In the genomic region with DNA sequence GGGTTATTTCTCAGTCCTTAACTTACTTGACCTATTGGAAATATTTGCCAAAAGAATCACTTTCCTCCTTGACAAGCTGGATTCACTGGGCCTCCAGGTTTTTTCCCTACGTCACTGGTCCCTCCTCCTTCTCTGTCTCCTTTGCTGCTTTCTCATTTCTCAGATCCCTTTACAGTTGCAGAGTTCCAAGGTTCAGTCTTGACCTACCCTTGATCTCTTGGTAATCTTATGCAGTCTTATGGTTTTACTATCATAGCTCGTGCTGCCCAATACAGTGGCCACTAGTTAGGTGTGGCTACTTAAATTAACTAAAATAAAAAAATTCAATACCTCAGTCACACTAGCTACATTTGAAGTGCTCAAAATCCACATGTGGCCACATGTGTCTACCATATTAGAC, we compare ENCODE assay signal across 25 cellular contexts. TPM values are rescaled to one million over a fixed set of nuclear protein-coding genes. Genes with fewer than 3 reads are reported as not detected.
A peak's percentile ranks its signal among the peaks of the same experiment; 100 is the strongest.
DNase-seq lines count a peak whose midpoint lies in the region; ATAC-seq, FAIRE-seq and TF ChIP-seq lines count a peak whose summit lies in the region.
"Had no signal": no experiment of that assay in that cellular context is flagged by ENCODE, and none has a peak within 500 bp of the region (broad histone marks: within the 10 kb centered on the region; RNA-seq: fewer than 3 reads in every experiment).

No MANE protein-coding gene starts in this region.

- H3K4me3 Mint-ChIP-seq in T-helper 17 cell, result no peak overlapping the region
- H3K4me3 Mint-ChIP-seq: CD4-positive, alpha-beta memory T cell; GM23338; HFFc6 had no signal

- in situ Hi-C loops in HepG2 (cut with HindIII; ENCODE audit: extremely low pct_ligation_motif_present, low pct_unique_long_range_greater_than_20kb), result no loop called here

- DNase-seq in HepG2 (ENCODE audit: low spot score) (no peak), right lobe of liver (no peak), T-helper 17 cell (no peak), hepatocyte (ENCODE audit: low spot score) (peak; percentile 12), small intestine (peak; percentile 69), osteoblast (ENCODE audit: insufficient read length, low spot score, missing footprints) (no peak), hypothalamus (lab: John Stamatoyannopoulos, UW) (no peak)
- DNase-seq: C1 segment of cervical spinal cord; Calu3; CD4-positive, alpha-beta memory T cell; COR-L47; DMS53; DMS79 treated with DMSO at 0.1 percent for 48 hours; GF-D8; HFFc6 had no signal

- TF ChIP-seq POLR2A in HepG2 (IDR thresholded peaks at IDR 0.05; ENCODE audit: insufficient read depth in 1 of 2, low read depth in 2 of 2, low read length in 2 of 2), result no peak
- TF ChIP-seq POLR2A in right lobe of liver (IDR thresholded peaks at IDR 0.05), result no peak

- H3K27ac ChIP-seq in HepG2 (ENCODE audit: extremely low read length, insufficient read depth, low read length) (no peak overlapping the region), right lobe of liver (no peak overlapping the region), hepatocyte (no peak overlapping the region), small intestine (ENCODE audit: low read depth in 1 of 2, low read length in 1 of 2) (no peak overlapping the region), osteoblast (ENCODE audit: low read depth, low read length) (no peak overlapping the region)

- no peak for ATAC-seq in HepG2
- ATAC-seq in right lobe of liver, result no peak
- ATAC-seq in T-helper 17 cell, result no peak
- ATAC-seq in GM21367 (IDR thresholded peaks at IDR 0.05; ENCODE audit: unreplicated experiment), result no peak
- ATAC-seq: GM23338 had no signal

- H3K36me3 Mint-ChIP-seq in T-helper 17 cell (ENCODE audit: low read depth), result peaks cover 2% of the 10 kb centered on the region

- H3K9me3 ChIP-seq in HepG2 (ENCODE audit: low read length), result no peaks in the 10 kb centered on the region
- no peaks in the 10 kb centered on the region for H3K9me3 ChIP-seq in right lobe of liver
- H3K9me3 ChIP-seq in T-helper 17 cell (ENCODE audit: control insufficient read depth, low read length, poor library complexity, severe bottlenecking), result no peaks in the 10 kb centered on the region
- H3K9me3 ChIP-seq in hepatocyte (ENCODE audit: low read depth), result no peaks in the 10 kb centered on the region
- H3K9me3 ChIP-seq in small intestine (ENCODE audit: control insufficient read depth, low read depth), result no peaks in the 10 kb centered on the region
- no peaks in the 10 kb centered on the region for H3K9me3 ChIP-seq in osteoblast (ENCODE audit: low read depth, low read length)
- H3K9me3 ChIP-seq: HAP-1 had no signal

- peaks cover 10% of the 10 kb centered on the region for H3K4me1 Mint-ChIP-seq in T-helper 17 cell
- H3K4me1 Mint-ChIP-seq: GM23338 had no signal

- TSS peak; percentile 25 for BruUV-seq in HepG2 (replicated peaks; lab: Mats Ljungman, UMichigan)

- POLR2A ChIA-PET in HepG2 (lab: Yijun Ruan, JAX), result no interaction called here

- H2AFZ ChIP-seq in HepG2 (ENCODE audit: low read length) (no peak overlapping the region), hepatocyte (no peak overlapping the region), osteoblast (ENCODE audit: low read length) (no peak overlapping the region)
- H2AFZ ChIP-seq: GM23338 had no signal

- no peak for TF ChIP-seq RAD21 in HepG2 (CRISPR knock-in tag; IDR thresholded peaks at IDR 0.05)

- H3K9me2 ChIP-seq in hepatocyte (replicated peaks; ENCODE audit: insufficient read depth), result no peaks in the 10 kb centered on the region

- no peak overlapping the region for H3K4me2 ChIP-seq in HepG2 (ENCODE audit: low read depth, low read length)
- H3K4me2 ChIP-seq in hepatocyte, result no peak overlapping the region
- no peak overlapping the region for H3K4me2 ChIP-seq in osteoblast (ENCODE audit: insufficient read depth, low read length)
- H3K4me2 ChIP-seq: GM23338 had no signal

- H3K27me3 Mint-ChIP-seq in T-helper 17 cell, result no peaks in the 10 kb centered on the region
- H3K27me3 Mint-ChIP-seq: CD4-positive, alpha-beta memory T cell had no signal

- CTCF ChIA-PET in HepG2 (lab: Yijun Ruan, JAX; ENCODE audit: low intra/inter-chr PET ratio, low total read pairs), result no interaction called here

- no peaks in the 10 kb centered on the region for H4K20me1 ChIP-seq in HepG2 (ENCODE audit: insufficient read depth, low read length)
- H4K20me1 ChIP-seq in hepatocyte (ENCODE audit: insufficient read depth, poor library complexity, severe bottlenecking), result no peaks in the 10 kb centered on the region
- no peaks in the 10 kb centered on the region for H4K20me1 ChIP-seq in osteoblast (ENCODE audit: insufficient read depth, low read length)

- H3K4me1 ChIP-seq in HepG2 (ENCODE audit: insufficient read depth, low read length) (no peaks in the 10 kb centered on the region), right lobe of liver (no peaks in the 10 kb centered on the region), hepatocyte (ENCODE audit: insufficient read depth) (no peaks in the 10 kb centered on the region), small intestine (ENCODE audit: control insufficient read depth in 2 of 2, insufficient read depth in 1 of 2, low read depth in 1 of 2, low read length in 1 of 2) (no peaks in the 10 kb centered on the region), osteoblast (ENCODE audit: insufficient read depth, low read length) (no peaks in the 10 kb centered on the region)
- H3K4me1 ChIP-seq: HAP-1 had no signal

- no peaks in the 10 kb centered on the region for H3K27me3 ChIP-seq in HepG2 (ENCODE audit: control insufficient read depth in 1 of 2, insufficient read depth in 2 of 2, low read length in 2 of 2)
- no peaks in the 10 kb centered on the region for H3K27me3 ChIP-seq in right lobe of liver
- no peaks in the 10 kb centered on the region for H3K27me3 ChIP-seq in hepatocyte
- H3K27me3 ChIP-seq in small intestine (ENCODE audit: control insufficient read depth in 2 of 2, insufficient read depth in 2 of 2, low read length in 2 of 2), result no peaks in the 10 kb centered on the region
- H3K27me3 ChIP-seq in osteoblast (ENCODE audit: insufficient read depth, low read length), result no peaks in the 10 kb centered on the region

- TF ChIP-seq CTCF in HepG2 (CRISPR knock-in tag; IDR thresholded peaks at IDR 0.05) (no peak), right lobe of liver (IDR thresholded peaks at IDR 0.05) (no peak), hepatocyte (IDR thresholded peaks at IDR 0.05; ENCODE audit: poor library complexity) (no peak), osteoblast (IDR thresholded peaks at IDR 0.05; ENCODE audit: extremely low read depth, low read depth, low read length) (no peak)

- TF ChIP-seq EP300 in HepG2 (IDR thresholded peaks at IDR 0.05; ENCODE audit: low read depth in 2 of 2, low read length in 2 of 2) (no peak), HepG2 (CRISPR knock-in tag; IDR thresholded peaks at IDR 0.05; ENCODE audit: borderline replicate concordance) (no peak)

- FAIRE-seq in HepG2 (lab: Jason Lieb, UNC) (no peak), small intestine (lab: Jason Lieb, UNC) (no peak)
- FAIRE-seq: GM12892 had no signal

- WGBS in HepG2 (ENCODE audit: low lambda C conversion rate), result 95% methylated on average over 1 of the region's 2 CpGs
- WGBS in right lobe of liver (ENCODE audit: insufficient coverage, low coverage, low lambda C conversion rate, missing lambda C conversion rate), result 92% methylated on average over 1 of the region's 2 CpGs
- 83% methylated on average over 2 of the region's 2 CpGs for WGBS in hepatocyte (ENCODE audit: low lambda C conversion rate, missing lambda C conversion rate)
- 34 to 72% (median 45%) methylated on average over 1 to 2 of the region's 2 CpGs for WGBS in small intestine, 3 donors

- no peak overlapping the region for H3K9ac ChIP-seq in HepG2 (ENCODE audit: insufficient read depth, low read depth, low read length)

- H3K4me3 ChIP-seq in HepG2 (replicated peaks in 1 of 3; ENCODE audit: insufficient read depth in 1 of 3, low read depth in 2 of 3, low read length in 3 of 3) (no peak overlapping the region), right lobe of liver (no peak overlapping the region), hepatocyte (no peak overlapping the region), small intestine (ENCODE audit: low read depth in 1 of 2, low read length in 2 of 2) (no peak overlapping the region), osteoblast (ENCODE audit: insufficient read depth, low read length) (no peak overlapping the region)
- H3K4me3 ChIP-seq: GM23338, HAP-1 had no signal

- H3K79me2 ChIP-seq in HepG2 (ENCODE audit: insufficient read depth, low read length), result no peaks in the 10 kb centered on the region
- peaks cover 5% of the 10 kb centered on the region for H3K79me2 ChIP-seq in hepatocyte
- no peaks in the 10 kb centered on the region for H3K79me2 ChIP-seq in osteoblast (ENCODE audit: insufficient read depth, low read length)

- H3K27ac Mint-ChIP-seq in T-helper 17 cell, result peak overlapping the region; percentile 0
- H3K27ac Mint-ChIP-seq: HFFc6 had no signal

- intact Hi-C loops in HepG2 (cut with micrococcal nuclease; ENCODE audit: unreplicated experiment) (no loop called here), right lobe of liver (cut with DNase I) (loop anchor here in 1 of 2 donors (10.0 kb wide), 1 partner anchor 366 kb away; no protein-coding TSS in a partner anchor)

- H3K36me3 ChIP-seq in HepG2 (replicated peaks in 1 of 2; ENCODE audit: control insufficient read depth in 1 of 2, insufficient read depth in 2 of 2, low read length in 2 of 2) (peaks cover 0 to 5% of the 10 kb centered on the region in 2 experiments; a peak in 1 of 5 replicates), right lobe of liver (peaks cover 0 to 3% (median 0%) of the 10 kb centered on the region in 4 donors), hepatocyte (replicated peaks; ENCODE audit: insufficient read depth, low read depth) (no peaks in the 10 kb centered on the region), small intestine (ENCODE audit: control insufficient read depth in 2 of 2, insufficient read depth in 2 of 2, low read length in 2 of 2) (peaks cover 0 to 1% of the 10 kb centered on the region in 2 donors), osteoblast (ENCODE audit: insufficient read depth, low read length) (peaks cover 6% of the 10 kb centered on the region)

RNA-seq across cellular contexts. Expression of gene SLC38A9, which starts 11.4 kb away (rescaled TPM):
- total RNA-seq in HepG2 (2016; rRNA removed; fragmentation: Illumina TruSeq; extraction: Trizol) (26.0 and 36.0 TPM in 2 replicates), right lobe of liver (10 to 100 TPM; 12.5 to 21.0 (median 14.8) TPM), T-helper 17 cell (10 to 100 TPM; 15.7 to 19.0 TPM), hepatocyte (36.1 and 37.8 TPM in 2 replicates), osteoblast (42.3 and 50.1 TPM in 2 replicates)
- 13.9 and 17.6 TPM in 2 replicates for total RNA-seq in HepG2 (2016; cell fraction: cytosol; rRNA removed; fragmentation: Illumina TruSeq; extraction: Trizol; ENCODE audit: low read depth)
- 28.1 and 33.1 TPM in 2 replicates for total RNA-seq in HepG2 (2016; cell fraction: insoluble cytoplasmic fraction; rRNA removed; fragmentation: Illumina TruSeq; extraction: Trizol)
- 10.4 and 15.5 TPM in 2 replicates for total RNA-seq in HepG2 (2016; cell fraction: membrane; rRNA removed; fragmentation: Illumina TruSeq; extraction: Trizol)
- 43.6 and 44.6 TPM in 2 replicates for total RNA-seq in HepG2 (2016; cell fraction: nucleus; rRNA removed; fragmentation: Illumina TruSeq; extraction: Trizol)
- polyA plus RNA-seq in HepG2 (2011; rRNA removed) (19.3 and 20.5 TPM in 2 replicates), hepatocyte (21.4 and 28.1 TPM in 2 replicates), small intestine (1 to 10 TPM; 3.6 to 8.0 (median 5.7) TPM)
- polyA plus RNA-seq in HepG2 (2011; cell fraction: cytosol; rRNA removed), result 6.9 and 14.9 TPM in 2 replicates
- polyA plus RNA-seq in HepG2 (2011; cell fraction: nucleus; rRNA removed), result 9.3 and 11.2 TPM in 2 replicates
- 14.0 and 18.5 TPM in 2 replicates for polyA plus RNA-seq in HepG2 (2012)
- polyA plus RNA-seq in HepG2 (2016; cell fraction: cytosol; fragmentation: Illumina TruSeq; extraction: Trizol; ENCODE audit: low read depth), result 2.2 TPM in 2 replicates
- 14.8 and 15.5 TPM in 2 replicates for polyA plus RNA-seq in HepG2 (2016; cell fraction: insoluble cytoplasmic fraction; fragmentation: Illumina TruSeq; extraction: Trizol; ENCODE audit: low read depth)
- 3.5 and 5.0 TPM in 2 replicates for polyA plus RNA-seq in HepG2 (2016; cell fraction: membrane; fragmentation: Illumina TruSeq; extraction: Trizol; ENCODE audit: low read depth)
- polyA plus RNA-seq in HepG2 (2016; cell fraction: nucleus; fragmentation: Illumina TruSeq; extraction: Trizol; ENCODE audit: insufficient read depth, low read depth), result 27.3 and 35.5 TPM in 2 replicates
- polyA minus RNA-seq in HepG2 (2011; rRNA and poly(A)+ RNA removed; ENCODE audit: low replicate concordance), result 17.2 and 38.1 TPM in 2 replicates
- polyA minus RNA-seq in HepG2 (2011; cell fraction: cytosol; rRNA and poly(A)+ RNA removed), result 11.3 and 15.0 TPM in 2 replicates
- polyA minus RNA-seq in HepG2 (2011; cell fraction: nucleus; rRNA and poly(A)+ RNA removed), result 60.4 and 66.8 TPM in 2 replicates

RNA-seq across cellular contexts. Expression of gene DDX4, which starts 37.1 kb away (rescaled TPM):
- total RNA-seq in HepG2 (2016; rRNA removed; fragmentation: Illumina TruSeq; extraction: Trizol), result not detected in 2 replicates
- total RNA-seq in HepG2 (2016; cell fraction: cytosol; rRNA removed; fragmentation: Illumina TruSeq; extraction: Trizol; ENCODE audit: low read depth), result not detected in 2 replicates
- not detected in 2 replicates for total RNA-seq in HepG2 (2016; cell fraction: insoluble cytoplasmic fraction; rRNA removed; fragmentation: Illumina TruSeq; extraction: Trizol)
- not detected in 2 replicates for total RNA-seq in HepG2 (2016; cell fraction: membrane; rRNA removed; fragmentation: Illumina TruSeq; extraction: Trizol)
- total RNA-seq in HepG2 (2016; cell fraction: nucleus; rRNA removed; fragmentation: Illumina TruSeq; extraction: Trizol), result not detected in 2 replicates
- polyA plus RNA-seq in HepG2 (2011; rRNA removed), result 0.05 TPM in 1 of 2 replicates, not detected in the other
- polyA plus RNA-seq in HepG2 (2011; cell fraction: cytosol; rRNA removed), result not detected in 2 replicates
- polyA plus RNA-seq in HepG2 (2011; cell fraction: nucleus; rRNA removed), result not detected in 2 replicates
- not detected in 2 replicates for polyA plus RNA-seq in HepG2 (2012)
- not detected in 2 replicates for polyA plus RNA-seq in HepG2 (2016; cell fraction: cytosol; fragmentation: Illumina TruSeq; extraction: Trizol; ENCODE audit: low read depth)
- polyA plus RNA-seq in HepG2 (2016; cell fraction: insoluble cytoplasmic fraction; fragmentation: Illumina TruSeq; extraction: Trizol; ENCODE audit: low read depth), result not detected in 2 replicates
- polyA plus RNA-seq in HepG2 (2016; cell fraction: membrane; fragmentation: Illumina TruSeq; extraction: Trizol; ENCODE audit: low read depth), result not detected in 2 replicates
- polyA plus RNA-seq in HepG2 (2016; cell fraction: nucleus; fragmentation: Illumina TruSeq; extraction: Trizol; ENCODE audit: insufficient read depth, low read depth), result not detected in 2 replicates
- not detected in 2 replicates for polyA minus RNA-seq in HepG2 (2011; rRNA and poly(A)+ RNA removed; ENCODE audit: low replicate concordance)
- polyA minus RNA-seq in HepG2 (2011; cell fraction: cytosol; rRNA and poly(A)+ RNA removed), result not detected in 2 replicates
- polyA minus RNA-seq in HepG2 (2011; cell fraction: nucleus; rRNA and poly(A)+ RNA removed), result not detected in 2 replicates
- not detected for total RNA-seq in right lobe of liver
- total RNA-seq in T-helper 17 cell, result not detected
- 0.17 TPM in 1 of 2 replicates, not detected in the other for total RNA-seq in hepatocyte
- polyA plus RNA-seq in hepatocyte, result not detected in 2 replicates
- not detected for polyA plus RNA-seq in small intestine
- total RNA-seq in osteoblast, result under 0.01 TPM in 1 of 2 replicates, not detected in the other
- total RNA-seq: A172; A673; Calu3; CD4-positive, alpha-beta memory T cell; Daoy; G401; H4; HFFc6 had no signal
- polyA plus RNA-seq: BJ; CD4-positive, alpha-beta memory T cell; GM23338 had no signal

Comparison
In these comparisons a context has a peak if more than half of its experiments do, and no peak if none do; other contexts are left out.
1. DNase-seq: peak in hepatocyte (single experiment) and small intestine (single experiment); none in HepG2 (single experiment), right lobe of liver (0 of 3), T-helper 17 cell (0 of 3), osteoblast (single experiment) and hypothalamus (0 of 51).